9 cellular contexts compared by ENCODE assay signal in genomic region chr9:127943746-127944145, GRCh38. TPM values are rescaled to one million over a fixed set of nuclear protein-coding genes. Genes with fewer than 3 reads are reported as not detected.
DNase-seq lines count a peak whose midpoint lies in the region; ATAC-seq and TF ChIP-seq lines count a peak whose summit lies in the region.
"Had no signal": no experiment of that assay in that cellular context is flagged by ENCODE, and none has a peak within 500 bp of the region (broad histone marks: within the 10 kb centered on the region; RNA-seq: fewer than 3 reads in every experiment).

No MANE protein-coding gene starts in this region.

- H3K4me1 ChIP-seq in lung (ENCODE audit: control insufficient read depth in 2 of 2, insufficient read depth in 2 of 2, low read length in 2 of 2) = no peaks in the 10 kb centered on the region

- peaks cover 18% of the 10 kb centered on the region for H3K4me1 Mint-ChIP-seq in activated CD4-positive, alpha-beta memory T cell treated with anti-CD3 and anti-CD28 coated beads for 36 hours (ENCODE audit: low read depth)

- H3K9me3 ChIP-seq in lung (ENCODE audit: control insufficient read depth in 2 of 2, insufficient read depth in 1 of 2, low read length in 1 of 2) = no peaks in the 10 kb centered on the region

- H3K4me3 ChIP-seq in lung = no peak overlapping the region

- CTCF ChIA-PET in activated CD4-positive, alpha-beta memory T cell treated with anti-CD3 and anti-CD28 coated beads for 36 hours (lab: Charles Lee) = interaction anchor here (0.7 to 15.3 kb wide), 42 partner anchors 9 to 217 kb away, joined by 3 to 347 read pairs (median 4); partner anchors contain the start of genes EEIG1, NAIF1, PTGES2 and SH2D3C

- H3K27ac Mint-ChIP-seq in activated CD4-positive, alpha-beta memory T cell treated with anti-CD3 and anti-CD28 coated beads for 36 hours = peak overlapping the region; percentile 61

- H3K9me3 Mint-ChIP-seq in activated CD4-positive, alpha-beta memory T cell treated with anti-CD3 and anti-CD28 coated beads for 36 hours = no peaks in the 10 kb centered on the region

- no peaks in the 10 kb centered on the region for H3K27me3 Mint-ChIP-seq in activated CD4-positive, alpha-beta memory T cell treated with anti-CD3 and anti-CD28 coated beads for 36 hours

- WGBS in lung, 2 donors = 30 to 38% methylated on average over 13 of the region's 13 CpGs

- H3K4me3 Mint-ChIP-seq in activated CD4-positive, alpha-beta memory T cell treated with anti-CD3 and anti-CD28 coated beads for 36 hours = no peak overlapping the region

- no peak overlapping the region for H3K27ac ChIP-seq in lung (ENCODE audit: low read depth in 1 of 2, low read length in 1 of 2)
- H3K27ac ChIP-seq: epithelial cell of prostate had no signal

- DNase-seq in EL (peak; percentile 72), NCI-H748 (lab: John Stamatoyannopoulos, UW; ENCODE audit: unreplicated experiment) (peak; percentile 89), dermis microvascular lymphatic vessel endothelial cell (ENCODE audit: low read depth in 2 of 2) (peak; percentile 59 to 81), lung (ENCODE audit: low spot score) (peak; percentile 79)
- DNase-seq in activated CD4-positive, alpha-beta memory T cell treated with anti-CD3 and anti-CD28 coated beads for 36 hours = peak; percentile 87
- peak; percentile 69 to 70 for DNase-seq in stimulated activated CD8-positive, alpha-beta memory T cell treated with anti-CD3 and anti-CD28 coated beads, Interleukin-15, amount 100 ng/mL, for 48 hours (ENCODE audit: low read depth in 2 of 2)

- H3K27me3 ChIP-seq in lung (ENCODE audit: control insufficient read depth, insufficient read depth) = no peaks in the 10 kb centered on the region

- ATAC-seq in HG03159 (IDR thresholded peaks at IDR 0.05; ENCODE audit: unreplicated experiment) = peak; percentile 52
- ATAC-seq in lung (ENCODE audit: insufficient read depth, low FRiP score) = peak; percentile 78
- ATAC-seq in GM21447 (IDR thresholded peaks at IDR 0.05; ENCODE audit: unreplicated experiment) = no peak

- H3K36me3 Mint-ChIP-seq in activated CD4-positive, alpha-beta memory T cell treated with anti-CD3 and anti-CD28 coated beads for 36 hours = peaks cover 26% of the 10 kb centered on the region

- TF ChIP-seq CTCF in lung (IDR thresholded peaks at IDR 0.05; ENCODE audit: control extremely low read depth, extremely low read depth) = peak; percentile 89

- intact Hi-C loops in activated CD4-positive, alpha-beta memory T cell treated with anti-CD3 and anti-CD28 coated beads for 36 hours (cut with micrococcal nuclease) = loop anchor here (1.0 kb wide), 1 partner anchor 92 kb away; no protein-coding TSS in a partner anchor

- H3K36me3 ChIP-seq in lung (ENCODE audit: control insufficient read depth in 2 of 2, insufficient read depth in 2 of 2, low read length in 2 of 2) = peaks cover 0 to 29% of the 10 kb centered on the region in 2 donors

- POLR2A ChIA-PET in activated CD4-positive, alpha-beta memory T cell treated with anti-CD3 and anti-CD28 coated beads for 36 hours (lab: Charles Lee) = interaction anchor here (0.9 to 1.6 kb wide), 5 partner anchors 10 to 91 kb away, joined by 3 to 7 read pairs (median 4); partner anchors contain the start of gene EEIG1

RNA-seq across cellular contexts. Expression of gene DPM2, which starts 6.1 kb away (rescaled TPM):
- 10 to 100 TPM; 41.5 to 42.0 TPM for total RNA-seq in activated CD4-positive, alpha-beta memory T cell treated with anti-CD3 and anti-CD28 coated beads for 36 hours
- total RNA-seq in dermis microvascular lymphatic vessel endothelial cell (8.9 and 17.7 TPM in 2 replicates), lung (10 to 100 TPM; 20.5 to 51.3 TPM)
- 10 to 100 TPM; 50.8 to 51.1 TPM for polyA plus RNA-seq in lung

RNA-seq across cellular contexts. Expression of gene PIP5KL1, which starts 13.2 kb away (rescaled TPM):
- total RNA-seq in activated CD4-positive, alpha-beta memory T cell treated with anti-CD3 and anti-CD28 coated beads for 36 hours = 1 to 10 TPM in 1 of 2 experiments, under 1 TPM in 1; 0.94 to 2.9 TPM
- total RNA-seq in dermis microvascular lymphatic vessel endothelial cell (0.39 and 1.0 TPM in 2 replicates), lung (1 to 10 TPM; 4.9 to 9.0 TPM)
- polyA plus RNA-seq in lung = 1 to 10 TPM; 2.0 to 4.9 TPM

RNA-seq across cellular contexts. Expression of gene ST6GALNAC4, which starts 26.9 kb away (rescaled TPM):
- total RNA-seq in activated CD4-positive, alpha-beta memory T cell treated with anti-CD3 and anti-CD28 coated beads for 36 hours = 10 to 100 TPM; 21.2 to 23.5 TPM
- total RNA-seq in dermis microvascular lymphatic vessel endothelial cell (27.3 and 32.2 TPM in 2 replicates), lung (10 to 100 TPM; 42.7 to 96.2 TPM)
- polyA plus RNA-seq in lung = 10 to 100 TPM; 24.6 to 67.3 TPM

RNA-seq across cellular contexts. Expression of gene EEIG1, which starts 37.0 kb away (rescaled TPM):
- 10 to 100 TPM; 50.7 to 58.0 TPM for total RNA-seq in activated CD4-positive, alpha-beta memory T cell treated with anti-CD3 and anti-CD28 coated beads for 36 hours
- total RNA-seq in dermis microvascular lymphatic vessel endothelial cell (15.0 and 60.1 TPM in 2 replicates), lung (10 to 100 TPM; 49.6 to 66.5 TPM)
- 10 to 100 TPM; 13.4 to 15.8 TPM for polyA plus RNA-seq in lung

RNA-seq across cellular contexts. Expression of gene ST6GALNAC6, which starts 44.3 kb away (rescaled TPM):
- total RNA-seq in activated CD4-positive, alpha-beta memory T cell treated with anti-CD3 and anti-CD28 coated beads for 36 hours = 10 to 100 TPM; 50.1 to 53.8 TPM
- total RNA-seq in dermis microvascular lymphatic vessel endothelial cell (23.4 and 35.7 TPM in 2 replicates), lung (10 to 100 TPM; 28.3 to 51.9 TPM)
- 10 to 100 TPM; 45.3 to 59.8 TPM for polyA plus RNA-seq in lung
